In genomic region chr18:76975577-76976110, GRCh38 we compare ENCODE assay signal across 10 cellular contexts.
"Had no signal": no experiment of that assay in that cellular context is flagged by ENCODE, and none has a peak within 500 bp of the region (broad histone marks: within the 10 kb centered on the region; RNA-seq: fewer than 3 reads in every experiment).

No MANE protein-coding gene starts in this region.

- H3K36me3 Mint-ChIP-seq: activated naive CD8-positive, alpha-beta T cell treated with anti-CD3 and anti-CD28 coated beads, Interleukin-2, amount 10 ng/mL, durations not matched to agents 7 days and 5 days; brain had no signal

- DNase-seq: activated CD4-positive, alpha-beta T cell treated with anti-CD3 and anti-CD28 coated beads, Interleukin-2, amount 50 U/mL, for 1 hour; activated naive CD8-positive, alpha-beta T cell treated with anti-CD3 and anti-CD28 coated beads, Interleukin-2, amount 10 ng/mL, durations not matched to agents 7 days and 5 days; activated T-cell treated with anti-CD3 and anti-CD28 coated beads, Interleukin-2, amount 50 U/mL, for 72 hours; central memory CD4-positive, alpha-beta T cell; foreskin melanocyte had no signal

- H3K27me3 Mint-ChIP-seq: activated naive CD8-positive, alpha-beta T cell treated with anti-CD3 and anti-CD28 coated beads, Interleukin-2, amount 10 ng/mL, durations not matched to agents 7 days and 5 days; brain had no signal

- H3K27ac Mint-ChIP-seq: activated naive CD8-positive, alpha-beta T cell treated with anti-CD3 and anti-CD28 coated beads, Interleukin-2, amount 10 ng/mL, durations not matched to agents 7 days and 5 days; T-helper 2 cell treated with Interferon-gamma antibody and Interleukin-4, amounts not matched to agents 5 μg/mL and 100 μg/mL, for 36 hours had no signal

- ATAC-seq: activated CD4-positive, CD25-positive, alpha-beta regulatory T cell treated with anti-CD3 and anti-CD28 coated beads, Interleukin-2, amount 50 U/mL, for 24 hours; activated T-cell treated with anti-CD3 and anti-CD28 coated beads, Interleukin-2, amount 50 U/mL, for 72 hours; sciatic nerve had no signal

- H3K9me3 Mint-ChIP-seq: activated naive CD8-positive, alpha-beta T cell treated with anti-CD3 and anti-CD28 coated beads, Interleukin-2, amount 10 ng/mL, durations not matched to agents 7 days and 5 days; activated T-cell treated with anti-CD3 and anti-CD28 coated beads, Interleukin-2, amount 50 U/mL, for 72 hours; T-helper 2 cell treated with Interferon-gamma antibody and Interleukin-4, amounts not matched to agents 5 μg/mL and 100 μg/mL, for 36 hours had no signal

- H3K4me3 Mint-ChIP-seq: activated naive CD8-positive, alpha-beta T cell treated with anti-CD3 and anti-CD28 coated beads, Interleukin-2, amount 10 ng/mL, durations not matched to agents 7 days and 5 days; activated T-cell treated with anti-CD3 and anti-CD28 coated beads, Interleukin-2, amount 50 U/mL, for 72 hours; brain; T-helper 2 cell treated with Interferon-gamma antibody and Interleukin-4, amounts not matched to agents 5 μg/mL and 100 μg/mL, for 36 hours had no signal

- H3K27ac ChIP-seq: epithelial cell of prostate had no signal
